ENCODE assay signal across 8 cellular contexts in genomic region chr12:95218852-95219171, GRCh38. TPM values are rescaled to one million over a fixed set of nuclear protein-coding genes. Genes with fewer than 3 reads are reported as not detected.
DNase-seq lines count a peak whose midpoint lies in the region; ATAC-seq and TF ChIP-seq lines count a peak whose summit lies in the region.

No MANE protein-coding gene starts in this region.

- ATAC-seq in GM18861 (IDR thresholded peaks at IDR 0.05; ENCODE audit: unreplicated experiment) (no peak), HG03159 (IDR thresholded peaks at IDR 0.05; ENCODE audit: unreplicated experiment) (no peak)

- no peaks in the 10 kb centered on the region for H3K9me3 Mint-ChIP-seq in activated CD4-positive, alpha-beta T cell treated with anti-CD3 and anti-CD28 coated beads, Interleukin-2, amount 10 ng/mL, durations not matched to agents 7 days and 5 days
- peaks cover 2% of the 10 kb centered on the region for H3K9me3 Mint-ChIP-seq in endodermal cell
- H3K9me3 Mint-ChIP-seq in neural progenitor cell, result peaks cover 3% of the 10 kb centered on the region

- CTCF ChIA-PET in activated CD4-positive, alpha-beta T cell treated with anti-CD3 and anti-CD28 coated beads, Interleukin-2, amount 10 ng/mL, durations not matched to agents 7 days and 5 days (lab: Charles Lee), result interaction anchor here (1.0 kb wide), 1 partner anchor 15 kb away, joined by 3 read pairs; no protein-coding TSS in a partner anchor

- H3K4me2 ChIP-seq in neural progenitor cell, result peak overlapping the region; percentile 96

- H3K27ac ChIP-seq in endodermal cell (ENCODE audit: low read depth, low read length) (peak overlapping the region; percentile 99), neural progenitor cell (no peak overlapping the region)

- H3F3A ChIP-seq in neural progenitor cell (ENCODE audit: low read depth), result peaks cover 24% of the 10 kb centered on the region

- H3K4me1 ChIP-seq in endodermal cell (ENCODE audit: control insufficient read depth, insufficient read depth, low read length), result peaks cover 6% of the 10 kb centered on the region
- peaks cover 36% of the 10 kb centered on the region for H3K4me1 ChIP-seq in neural progenitor cell

- H3K36me3 ChIP-seq in endodermal cell (ENCODE audit: control insufficient read depth, insufficient read depth, low read length) (peaks cover 14% of the 10 kb centered on the region), neural progenitor cell (no peaks in the 10 kb centered on the region)

- H3K27me3 ChIP-seq in endodermal cell (ENCODE audit: control insufficient read depth, insufficient read depth, low read length, poor library complexity, severe bottlenecking), result no peaks in the 10 kb centered on the region
- no peaks in the 10 kb centered on the region for H3K27me3 ChIP-seq in neural progenitor cell

- peak overlapping the region; percentile 89 for H3K9ac ChIP-seq in endodermal cell (ENCODE audit: extremely low read depth, low read length, poor library complexity, severe bottlenecking)
- H3K9ac ChIP-seq in neural progenitor cell, result peak overlapping the region; percentile 54

- peaks cover 5% of the 10 kb centered on the region for H3K36me3 Mint-ChIP-seq in activated CD4-positive, alpha-beta T cell treated with anti-CD3 and anti-CD28 coated beads, Interleukin-2, amount 10 ng/mL, durations not matched to agents 7 days and 5 days (ENCODE audit: low read depth)
- H3K36me3 Mint-ChIP-seq in endodermal cell (ENCODE audit: low read depth), result peaks cover 16% of the 10 kb centered on the region
- peaks cover 16% of the 10 kb centered on the region for H3K36me3 Mint-ChIP-seq in neural progenitor cell

- no peaks in the 10 kb centered on the region for H3K9me3 ChIP-seq in endodermal cell (ENCODE audit: control insufficient read depth, low read length)
- H3K9me3 ChIP-seq in neural progenitor cell (ENCODE audit: low read depth), result no peaks in the 10 kb centered on the region

- H4K20me1 ChIP-seq in neural progenitor cell (ENCODE audit: low read depth), result peaks cover 33% of the 10 kb centered on the region

- WGBS in endodermal cell (ENCODE audit: insufficient coverage in 1 of 2, insufficient read length in 1 of 2), 2 experiments, result 8 to 14% methylated on average over 6 of the region's 6 CpGs

- H3K27me3 Mint-ChIP-seq in activated CD4-positive, alpha-beta T cell treated with anti-CD3 and anti-CD28 coated beads, Interleukin-2, amount 10 ng/mL, durations not matched to agents 7 days and 5 days, result peaks cover 11% of the 10 kb centered on the region
- H3K27me3 Mint-ChIP-seq in endodermal cell (ENCODE audit: insufficient read depth) (no peaks in the 10 kb centered on the region), neural progenitor cell (ENCODE audit: insufficient read depth, low read depth) (no peaks in the 10 kb centered on the region)

- H3K4me3 ChIP-seq in endodermal cell (ENCODE audit: low read length) (peak overlapping the region; percentile 95), neural progenitor cell (peak overlapping the region; percentile 71)

- POLR2A ChIA-PET in activated CD4-positive, alpha-beta T cell treated with anti-CD3 and anti-CD28 coated beads, Interleukin-2, amount 10 ng/mL, durations not matched to agents 7 days and 5 days (lab: Charles Lee), result no interaction called here

- H3K4me1 Mint-ChIP-seq in activated CD4-positive, alpha-beta T cell treated with anti-CD3 and anti-CD28 coated beads, Interleukin-2, amount 10 ng/mL, durations not matched to agents 7 days and 5 days, result peaks cover 32% of the 10 kb centered on the region
- H3K4me1 Mint-ChIP-seq in endodermal cell (peaks cover 24% of the 10 kb centered on the region), neural progenitor cell (peaks cover 28% of the 10 kb centered on the region)

- no peak overlapping the region for H2AFZ ChIP-seq in neural progenitor cell (replicated peaks)

- peak overlapping the region; percentile 97 for H3K27ac Mint-ChIP-seq in activated CD4-positive, alpha-beta T cell treated with anti-CD3 and anti-CD28 coated beads, Interleukin-2, amount 10 ng/mL, durations not matched to agents 7 days and 5 days
- H3K27ac Mint-ChIP-seq in endodermal cell (peak overlapping the region; percentile 97), neural progenitor cell (peak overlapping the region; percentile 67)

- H3K4me3 Mint-ChIP-seq in activated CD4-positive, alpha-beta T cell treated with anti-CD3 and anti-CD28 coated beads, Interleukin-2, amount 10 ng/mL, durations not matched to agents 7 days and 5 days, result peak overlapping the region; percentile 93
- H3K4me3 Mint-ChIP-seq in endodermal cell (peak overlapping the region; percentile 90), neural progenitor cell (peak overlapping the region; percentile 97)

- peaks cover 91% of the 10 kb centered on the region for H3K79me2 ChIP-seq in neural progenitor cell (ENCODE audit: low read depth)

- DNase-seq in GF-D8 (lab: John Stamatoyannopoulos, UW) (peak; percentile 41), NAMALWA (ENCODE audit: low spot score) (peak; percentile 83), endodermal cell (no peak), neural progenitor cell (ENCODE audit: low spot score) (peak; percentile 15), putamen (ENCODE audit: low spot score) (no peak)
- peak; percentile 57 for DNase-seq in activated CD4-positive, alpha-beta T cell treated with anti-CD3 and anti-CD28 coated beads, Interleukin-2, amount 10 ng/mL, durations not matched to agents 7 days and 5 days

- TF ChIP-seq CTCF in endodermal cell (conservative IDR thresholded peaks at IDR 0.05), result no peak
- TF ChIP-seq CTCF in neural progenitor cell (IDR thresholded peaks at IDR 0.05), result no peak

RNA-seq across cellular contexts. Expression of gene VEZT, which starts 1.2 kb away (rescaled TPM):
- 10 to 100 TPM; 33.3 to 41.7 TPM for total RNA-seq in activated CD4-positive, alpha-beta T cell treated with anti-CD3 and anti-CD28 coated beads, Interleukin-2, amount 10 ng/mL, durations not matched to agents 7 days and 5 days
- 100 to 1,000 TPM; 146 to 201 TPM for total RNA-seq in endodermal cell
- polyA plus RNA-seq in endodermal cell (2013, experiment 1 of 2), result 95.3 TPM
- polyA plus RNA-seq in endodermal cell (2013, experiment 2 of 2), result 95.6 TPM
- 89.8 and 126 TPM in 2 replicates for total RNA-seq in neural progenitor cell (ENCODE audit: low replicate concordance)

RNA-seq across cellular contexts. Expression of gene FGD6, which starts 1.5 kb away (rescaled TPM):
- total RNA-seq in activated CD4-positive, alpha-beta T cell treated with anti-CD3 and anti-CD28 coated beads, Interleukin-2, amount 10 ng/mL, durations not matched to agents 7 days and 5 days, result under 1 TPM; 0.56 to 0.69 TPM
- total RNA-seq in endodermal cell (100 to 1,000 TPM in 1 of 2 donors, 10 to 100 TPM in 1; 95.3 to 124 TPM), neural progenitor cell (ENCODE audit: low replicate concordance) (25.4 and 32.0 TPM in 2 replicates)
- 14.3 TPM for polyA plus RNA-seq in endodermal cell (2013, experiment 1 of 2)
- polyA plus RNA-seq in endodermal cell (2013, experiment 2 of 2), result 16.1 TPM

Comparison
In these comparisons a context has a peak if more than half of its experiments do, and no peak if none do; other contexts are left out.
1. DNase-seq: peak in GF-D8 (single experiment), NAMALWA (single experiment), activated CD4-positive, alpha-beta T cell treated with anti-CD3 and anti-CD28 coated beads, Interleukin-2, amount 10 ng/mL, durations not matched to agents 7 days and 5 days (single experiment) and neural progenitor cell (single experiment); none in endodermal cell (single experiment) and putamen (single experiment).
2. RNA of gene FGD6, which starts 1.5 kb away (total RNA-seq): 95.3 to 124 TPM in endodermal cell and 25.4 to 32.0 TPM in neural progenitor cell; 0.56 to 0.69 TPM in activated CD4-positive, alpha-beta T cell treated with anti-CD3 and anti-CD28 coated beads, Interleukin-2, amount 10 ng/mL, durations not matched to agents 7 days and 5 days; every median in the first group is over 10 times any median in the second.
3. Peak in every context shown above with its lines, with median percentiles within 50 percentile points of each other: H3K27ac Mint-ChIP-seq and H3K4me3 Mint-ChIP-seq.